10 cellular contexts compared by ENCODE assay signal in the genomic region with DNA sequence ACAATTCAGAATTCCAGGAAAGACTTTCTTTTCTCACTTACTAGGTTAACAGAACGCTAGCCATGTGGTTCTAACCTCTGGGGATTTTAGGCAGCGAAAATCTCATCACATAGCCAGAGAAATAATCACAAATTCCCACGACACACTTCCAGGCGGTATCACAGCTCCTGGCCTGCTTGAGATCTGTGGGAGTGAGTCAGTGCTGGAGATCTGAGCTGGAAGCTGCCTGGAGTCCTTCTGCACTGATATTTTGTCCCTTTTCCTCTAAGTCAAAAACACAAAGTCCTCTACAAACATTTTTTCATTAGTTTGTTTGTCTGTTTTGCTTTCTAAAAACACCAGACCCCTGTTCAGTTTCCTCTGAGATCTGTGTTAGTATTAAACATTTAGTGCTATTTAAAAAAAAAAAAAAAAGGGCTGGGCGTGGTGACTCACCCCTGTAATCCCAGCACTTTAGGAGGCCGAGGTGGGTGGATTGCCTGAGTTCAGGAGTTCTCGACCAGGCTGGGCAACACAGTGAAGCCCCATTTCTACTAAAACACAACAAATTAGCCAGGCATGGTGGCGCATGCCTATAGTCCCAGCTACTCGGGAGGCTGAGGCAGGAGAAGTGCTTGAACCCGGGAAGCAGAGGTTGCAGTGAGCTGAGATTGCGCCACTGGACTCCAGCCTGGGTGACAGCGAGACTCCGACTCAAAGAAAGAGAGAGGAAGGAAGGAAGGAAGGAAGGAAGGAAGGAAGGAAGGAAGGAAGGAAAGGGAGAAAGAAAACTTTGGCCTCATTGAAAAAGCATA. TPM values are rescaled to one million over a fixed set of nuclear protein-coding genes. Genes with fewer than 3 reads are reported as not detected.
DNase-seq lines count a peak whose midpoint lies in the region; ATAC-seq and TF ChIP-seq lines count a peak whose summit lies in the region.
"Had no signal": no experiment of that assay in that cellular context is flagged by ENCODE, and none has a peak within 500 bp of the region (broad histone marks: within the 10 kb centered on the region; RNA-seq: fewer than 3 reads in every experiment).

No MANE protein-coding gene starts in this region.

- ATAC-seq in heart left ventricle, result peak in 3 of 4 donors; percentile 48 to 54 (median 51)

- H3K9ac ChIP-seq in Karpas-422 (ENCODE audit: low read length), result no peak overlapping the region

- no peak overlapping the region for H3K4me3 ChIP-seq in heart left ventricle
- H3K4me3 ChIP-seq in skeletal muscle cell (ENCODE audit: low read depth, low read length), result no peak overlapping the region
- no peak overlapping the region for H3K4me3 ChIP-seq in Karpas-422 (ENCODE audit: low read length)

- no peaks in the 10 kb centered on the region for H4K20me1 ChIP-seq in Karpas-422 (ENCODE audit: insufficient read depth, low read depth, low read length)

- WGBS in heart left ventricle, 4 donors, result 71 to 76% (median 74%) methylated on average over 13 of the region's 13 CpGs

- TF ChIP-seq POLR2A in heart left ventricle (IDR thresholded peaks at IDR 0.05), result no peak

- no peak for TF ChIP-seq CTCF in heart left ventricle (IDR thresholded peaks at IDR 0.05)

- H3K27ac ChIP-seq in heart left ventricle, result peak overlapping the region in 7 of 12 donors; percentile 56 to 92 (median 79)
- no peak overlapping the region for H3K27ac ChIP-seq in Karpas-422 (ENCODE audit: low read length)

- H2AFZ ChIP-seq in Karpas-422 (ENCODE audit: low read length), result no peak overlapping the region

- H3K4me1 ChIP-seq in heart left ventricle (peaks cover 0 to 22% (median 8%) of the 10 kb centered on the region in 12 donors), Karpas-422 (ENCODE audit: low read length) (peaks cover 37% of the 10 kb centered on the region)

- no peaks in the 10 kb centered on the region for H3K27me3 ChIP-seq in heart left ventricle
- H3K27me3 ChIP-seq in Karpas-422 (ENCODE audit: low read length), result no peaks in the 10 kb centered on the region

- no peak overlapping the region for H3K4me2 ChIP-seq in Karpas-422 (ENCODE audit: low read depth, low read length, poor library complexity, severe bottlenecking)

- H3K9me3 ChIP-seq in heart left ventricle, result no peaks in the 10 kb centered on the region
- no peaks in the 10 kb centered on the region for H3K9me3 ChIP-seq in Karpas-422 (ENCODE audit: low read length)

- no peaks in the 10 kb centered on the region for H3K79me2 ChIP-seq in Karpas-422 (ENCODE audit: low read length)

- intact Hi-C loops in heart left ventricle (cut with DNase I), result loop anchor here in 8 of 10 donors (2.0 to 10.0 kb wide), 13 partner anchors 32 to 392 kb away; partner anchors contain the start of genes USPL1 (in 2 of the 8), HMGB1 (in 1 of the 8) and KATNAL1 (in 1 of the 8)

- H3K9me2 ChIP-seq in Karpas-422 (replicated peaks; ENCODE audit: insufficient read depth, low read length), result no peaks in the 10 kb centered on the region

- H3K36me3 ChIP-seq in heart left ventricle (no peaks in the 10 kb centered on the region), Karpas-422 (ENCODE audit: insufficient read depth, low read length) (no peaks in the 10 kb centered on the region)

- DNase-seq in ELF-1 (ENCODE audit: low read depth, low spot score) (peak; percentile 42), amniotic epithelial cell (ENCODE audit: low read depth) (peak; percentile 89), heart left ventricle (peak in 4 of 5 donors; percentile 17 to 43 (median 28)), skeletal muscle cell (ENCODE audit: low read depth) (peak; percentile 84), Karpas-422 (no peak), NCI-H2107 treated with DMSO at 0.1 percent for 48 hours (lab: John Stamatoyannopoulos, UW; ENCODE audit: unreplicated experiment) (no peak), SIG-M5 treated with dmso at 0.1 percent for 504 hours (lab: John Stamatoyannopoulos, UW; ENCODE audit: unreplicated experiment) (no peak), UCSD-AML1 (lab: John Stamatoyannopoulos, UW; ENCODE audit: unreplicated experiment) (no peak)
- DNase-seq: activated effector memory CD4-positive, alpha-beta T cell treated with Interleukin-2 at 50 U/mL for 16 hours had no signal

RNA-seq across cellular contexts. Expression of gene UBE2L5, which starts 12.2 kb away (rescaled TPM):
- total RNA-seq in heart left ventricle, result under 1 TPM in 1 of 9 donors, not detected in 8; 0.32 TPM
- not detected for polyA plus RNA-seq in heart left ventricle
- not detected in 2 replicates for total RNA-seq in Karpas-422 (2014; rRNA removed; shearing (Covaris generic); ENCODE audit: low replicate concordance)
- total RNA-seq: pulmonary artery endothelial cell had no signal

RNA-seq across cellular contexts. Expression of gene HMGB1, which starts 55.6 kb away (rescaled TPM):
- 100 to 1,000 TPM; 137 to 215 (median 164) TPM for total RNA-seq in heart left ventricle
- polyA plus RNA-seq in heart left ventricle, result 100 to 1,000 TPM; 236 to 361 TPM
- total RNA-seq in Karpas-422 (2014; rRNA removed; shearing (Covaris generic); ENCODE audit: low replicate concordance), result 660 and 748 TPM in 2 replicates

Comparison
In these comparisons a context has a peak if more than half of its experiments do, and no peak if none do; other contexts are left out.
1. DNase-seq: peak in ELF-1 (single experiment), amniotic epithelial cell (single experiment), heart left ventricle (4 of 5) and skeletal muscle cell (single experiment); none in Karpas-422 (single experiment), NCI-H2107 treated with DMSO at 0.1 percent for 48 hours (single experiment), SIG-M5 treated with dmso at 0.1 percent for 504 hours (single experiment) and UCSD-AML1 (single experiment).